Comparison of ENCODE assay signal across 1 cellular context in the genomic region with DNA sequence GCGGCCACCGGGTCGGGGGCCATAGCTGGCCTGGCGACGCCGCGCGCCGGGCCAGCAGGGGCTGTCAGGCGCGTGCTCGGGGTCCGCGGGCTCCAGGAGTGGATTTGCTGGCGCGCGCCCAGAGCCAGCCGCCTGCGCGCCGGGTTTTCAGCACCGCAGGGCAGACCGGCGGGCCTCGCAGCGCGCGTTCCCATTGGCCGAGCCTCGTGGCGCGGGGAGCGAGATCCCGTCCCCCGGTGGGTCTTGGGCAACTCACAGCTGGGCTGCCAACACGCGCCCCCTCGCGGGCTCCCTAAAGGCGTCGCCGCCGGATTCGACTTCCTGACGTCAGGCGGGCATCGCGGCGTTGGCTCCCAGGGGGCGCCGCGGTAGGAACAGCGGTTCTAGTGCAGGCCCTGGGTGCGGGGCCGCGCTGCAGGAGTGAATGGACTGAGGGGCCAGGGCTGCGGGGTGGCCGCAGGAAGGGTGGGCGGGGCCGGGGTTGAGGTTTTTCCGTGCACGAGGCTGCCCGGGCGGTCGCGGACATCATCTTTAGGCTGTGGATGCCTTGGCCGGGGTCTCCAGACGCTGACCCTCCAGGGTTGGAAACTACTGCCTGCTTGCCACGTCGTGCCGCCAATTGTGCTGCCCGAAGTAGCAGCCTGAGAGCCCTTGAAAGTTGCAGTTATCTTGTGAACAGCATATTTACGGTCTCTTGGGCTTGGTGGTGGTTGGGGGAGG.
A peak's percentile ranks its signal among the peaks of the same experiment; 100 is the strongest.
TF ChIP-seq lines count a peak whose summit lies in the region.

A gene (minus strand): TSS at position 268 of the 720 bp plus-strand sequence. CDS start 74 bp downstream, at position 194.

TF ChIP-seq in HEK293, 187 proteins besides CTCF, POLR2A, EP300 and RAD21 (continued from another document):
- TF ChIP-seq GLIS2 (tag by site-specific recombination; IDR thresholded peaks at IDR 0.05) (peak; percentile 97), ZBTB20 (tag by site-specific recombination; IDR thresholded peaks at IDR 0.05) (peak; percentile 59; the same call in 1 of the 2 replicates), HOXC10 (CRISPR knock-in tag; IDR thresholded peaks at IDR 0.05) (peak; percentile 8; the same call in 1 of the 2 replicates), ZNF629 (tag by site-specific recombination; IDR thresholded peaks at IDR 0.05) (peak; percentile 88), ZNF184 (tag by site-specific recombination; IDR thresholded peaks at IDR 0.05) (0 out of 2 replicates have a peak, but pooled peaks have one; percentile 10), ZNF600 (tag by site-specific recombination; IDR thresholded peaks at IDR 0.05) (peak; percentile 26; the same call in 1 of the 2 replicates), ZNF132 (tag by site-specific recombination; IDR thresholded peaks at IDR 0.05; ENCODE audit: borderline replicate concordance) (no peak), ZNF335 (tag by site-specific recombination; conservative IDR thresholded peaks at IDR 0.05) (peak; percentile 15; the same call in 1 of the 2 replicates), ZNF660 (tag by site-specific recombination; IDR thresholded peaks at IDR 0.05) (peak; percentile 78), ZEB2 (tag by site-specific recombination; IDR thresholded peaks at IDR 0.05) (peak; percentile 53; the same call in 1 of the 2 replicates), ZNF624 (tag by site-specific recombination; IDR thresholded peaks at IDR 0.05) (no peak), SP2 (tag by site-specific recombination; IDR thresholded peaks at IDR 0.05) (peak; percentile 81)
TF ChIP-seq in HEK293: peak in this region for 39.
